Comparison of ENCODE assay signal across 21 cellular contexts in genomic region chr6:141264101-141264500, GRCh38.
DNase-seq lines count a peak whose midpoint lies in the region; ATAC-seq and TF ChIP-seq lines count a peak whose summit lies in the region.
"Had no signal": no experiment of that assay in that cellular context is flagged by ENCODE, and none has a peak within 500 bp of the region (broad histone marks: within the 10 kb centered on the region; RNA-seq: fewer than 3 reads in every experiment).

No MANE protein-coding gene starts in this region.

- H3K36me3 ChIP-seq in mammary epithelial cell (ENCODE audit: insufficient read depth, low read length): no peaks in the 10 kb centered on the region
- H3K36me3 ChIP-seq in mesenchymal stem cell (ENCODE audit: control insufficient read depth in 1 of 2, insufficient read depth in 2 of 2, low read depth in 1 of 2, low read length in 2 of 2): no peaks in the 10 kb centered on the region
- H3K36me3 ChIP-seq in uterus: no peaks in the 10 kb centered on the region
- H3K36me3 ChIP-seq in trophoblast cell (ENCODE audit: control insufficient read depth in 1 of 2, insufficient read depth in 2 of 2, low read length in 2 of 2): no peaks in the 10 kb centered on the region
- H3K36me3 ChIP-seq: Peyer's patch, right lobe of liver, upper lobe of right lung had no signal

- H4K8ac ChIP-seq in mesenchymal stem cell (ENCODE audit: low read length): no peak overlapping the region
- H4K8ac ChIP-seq in trophoblast cell (ENCODE audit: low read depth, low read length): no peak overlapping the region

- 97% methylated on average over 4 of the region's 4 CpGs for WGBS in mammary epithelial cell (ENCODE audit: low coverage, missing lambda C conversion rate)
- 91% methylated on average over 3 of the region's 4 CpGs for WGBS in mesenchymal stem cell
- WGBS in trophoblast cell (ENCODE audit: extremely low coverage, insufficient coverage, insufficient read length): no CpG with 5 or more reads among the region's 4 CpGs

- no peak overlapping the region for H3K4ac ChIP-seq in mesenchymal stem cell (ENCODE audit: low read depth in 1 of 2, low read length in 2 of 2)
- H3K4ac ChIP-seq in trophoblast cell (ENCODE audit: low read depth, low read length): no peak overlapping the region

- H2BK5ac ChIP-seq in mesenchymal stem cell (ENCODE audit: low read depth, low read length, poor library complexity, severe bottlenecking): no peak overlapping the region
- no peak overlapping the region for H2BK5ac ChIP-seq in trophoblast cell (ENCODE audit: low read depth, low read length, poor library complexity)

- H2BK12ac ChIP-seq in mesenchymal stem cell (ENCODE audit: low read length in 2 of 2): no peak overlapping the region
- no peak overlapping the region for H2BK12ac ChIP-seq in trophoblast cell (ENCODE audit: low read length)

- H2AK5ac ChIP-seq in mesenchymal stem cell (ENCODE audit: low read length, severe bottlenecking): no peak overlapping the region
- no peak overlapping the region for H2AK5ac ChIP-seq in trophoblast cell (ENCODE audit: low read length)

- no peak overlapping the region for H4K12ac ChIP-seq in trophoblast cell (ENCODE audit: low read depth, low read length)

- no peak overlapping the region for H2BK15ac ChIP-seq in mesenchymal stem cell (ENCODE audit: low read depth, poor library complexity, severe bottlenecking)

- no peak overlapping the region for H4K91ac ChIP-seq in mesenchymal stem cell (ENCODE audit: low read length)
- no peak overlapping the region for H4K91ac ChIP-seq in trophoblast cell (ENCODE audit: low read depth, low read length)

- no peak overlapping the region for H3K4me3 ChIP-seq in mammary epithelial cell (replicated peaks in 1 of 3; ENCODE audit: insufficient read depth in 1 of 3, low read depth in 2 of 3, low read length in 3 of 3)
- H3K4me3 ChIP-seq in mesenchymal stem cell (ENCODE audit: insufficient read depth in 1 of 2, low read depth in 1 of 2, low read length in 2 of 2): no peak overlapping the region
- no peak overlapping the region for H3K4me3 ChIP-seq in uterus
- H3K4me3 ChIP-seq in trophoblast cell (ENCODE audit: low read depth, low read length): no peak overlapping the region
- H3K4me3 ChIP-seq: Peyer's patch, right lobe of liver, upper lobe of right lung had no signal

- no peak overlapping the region for H3K4me3 Mint-ChIP-seq in stimulated activated naive CD8-positive, alpha-beta T cell treated with anti-CD3 and anti-CD28 coated beads, Interleukin-15, amount 100 ng/mL, for 72 hours

- no peak overlapping the region for H3K23ac ChIP-seq in mesenchymal stem cell (ENCODE audit: low read length in 2 of 2)
- no peak overlapping the region for H3K23ac ChIP-seq in trophoblast cell (ENCODE audit: low read length)

- H3K27me3 Mint-ChIP-seq in stimulated activated naive CD8-positive, alpha-beta T cell treated with anti-CD3 and anti-CD28 coated beads, Interleukin-15, amount 100 ng/mL, for 72 hours: no peaks in the 10 kb centered on the region

- no TSS peak for BruUV-seq in mammary epithelial cell (replicated peaks; lab: Mats Ljungman, UMichigan)

- no peaks in the 10 kb centered on the region for H4K20me1 ChIP-seq in mammary epithelial cell (ENCODE audit: insufficient read depth, low read length)

- ATAC-seq in stimulated activated naive CD8-positive, alpha-beta T cell treated with anti-CD3 and anti-CD28 coated beads, Interleukin-15, amount 100 ng/mL, for 72 hours: no peak
- ATAC-seq: right lobe of liver; stimulated activated naive CD8-positive, alpha-beta T cell treated with anti-CD3 and anti-CD28 coated beads, Interleukin-15, Interleukin-2, amounts not matched to agents 100 U/mL and 50 U/mL, for 24 hours; upper lobe of right lung had no signal

- H3K4me2 ChIP-seq in mammary epithelial cell (ENCODE audit: insufficient read depth, low read depth, low read length): no peak overlapping the region
- no peak overlapping the region for H3K4me2 ChIP-seq in mesenchymal stem cell (ENCODE audit: low read length, poor library complexity, severe bottlenecking)
- H3K4me2 ChIP-seq in trophoblast cell (ENCODE audit: low read length): no peak overlapping the region

- H2AFZ ChIP-seq in mammary epithelial cell (ENCODE audit: low read depth, low read length) (no peak overlapping the region), mesenchymal stem cell (ENCODE audit: low read depth, low read length) (no peak overlapping the region), trophoblast cell (ENCODE audit: insufficient read depth, low read length, poor library complexity) (no peak overlapping the region)

- H3K27ac ChIP-seq in mammary epithelial cell (ENCODE audit: insufficient read depth, low read depth, low read length): no peak overlapping the region
- H3K27ac ChIP-seq in mesenchymal stem cell (ENCODE audit: low read length, poor library complexity, severe bottlenecking): no peak overlapping the region
- no peak overlapping the region for H3K27ac ChIP-seq in uterus
- no peak overlapping the region for H3K27ac ChIP-seq in trophoblast cell (ENCODE audit: low read depth, low read length)
- H3K27ac ChIP-seq: Peyer's patch, right lobe of liver, upper lobe of right lung had no signal

- no peaks in the 10 kb centered on the region for H3K4me1 Mint-ChIP-seq in stimulated activated naive CD8-positive, alpha-beta T cell treated with anti-CD3 and anti-CD28 coated beads, Interleukin-15, amount 100 ng/mL, for 72 hours

- H3K18ac ChIP-seq in mesenchymal stem cell (ENCODE audit: low read depth in 1 of 2, low read length in 2 of 2) (no peak overlapping the region), trophoblast cell (ENCODE audit: low read length) (no peak overlapping the region)

- no peaks in the 10 kb centered on the region for H3K9me3 Mint-ChIP-seq in stimulated activated naive CD8-positive, alpha-beta T cell treated with anti-CD3 and anti-CD28 coated beads, Interleukin-15, amount 100 ng/mL, for 72 hours

- intact Hi-C loops in mammary epithelial cell (cut with micrococcal nuclease) (no loop called here), posterior cingulate gyrus (cut with DNase I) (no loop called here), uterus (cut with DNase I; ENCODE audit: low total_unique reads) (no loop called here)

- no peak overlapping the region for H3K14ac ChIP-seq in mesenchymal stem cell (ENCODE audit: low read length in 2 of 2)
- H3K14ac ChIP-seq in trophoblast cell (ENCODE audit: low read length): no peak overlapping the region

- H3K4me1 ChIP-seq in mammary epithelial cell (ENCODE audit: insufficient read depth, low read length) (no peaks in the 10 kb centered on the region), mesenchymal stem cell (ENCODE audit: control insufficient read depth, insufficient read depth, low read depth, low read length) (peaks cover 4% of the 10 kb centered on the region), uterus (no peaks in the 10 kb centered on the region), trophoblast cell (ENCODE audit: control insufficient read depth in 1 of 2, insufficient read depth in 2 of 2, low read length in 2 of 2) (no peaks in the 10 kb centered on the region)
- H3K4me1 ChIP-seq: Peyer's patch, upper lobe of right lung had no signal

- TF ChIP-seq CTCF in mammary epithelial cell (conservative IDR thresholded peaks at IDR 0.05 in 1 of 2, IDR thresholded peaks at IDR 0.05 in 1 of 2; ENCODE audit: extremely low read depth in 1 of 2, insufficient read depth in 1 of 2, low read depth in 1 of 2, low read length in 2 of 2): no peak
- TF ChIP-seq CTCF in uterus (IDR thresholded peaks at IDR 0.05): no peak

- H3K79me1 ChIP-seq in mesenchymal stem cell (replicated peaks; ENCODE audit: low read length, poor library complexity, severe bottlenecking): no peaks in the 10 kb centered on the region
- no peaks in the 10 kb centered on the region for H3K79me1 ChIP-seq in trophoblast cell (ENCODE audit: low read length)

- in situ Hi-C loops in mammary epithelial cell (cut with MboI; ENCODE audit: low sequenced_read_pairs in 2 of 2): no loop called here

- no peak for TF ChIP-seq POLR2A in uterus (IDR thresholded peaks at IDR 0.05)

- H3K27me3 ChIP-seq in mammary epithelial cell (ENCODE audit: insufficient read depth, low read length) (no peaks in the 10 kb centered on the region), mesenchymal stem cell (ENCODE audit: control insufficient read depth in 1 of 2, insufficient read depth in 1 of 2, low read length in 2 of 2) (no peaks in the 10 kb centered on the region), uterus (no peaks in the 10 kb centered on the region), trophoblast cell (ENCODE audit: insufficient read depth, low read length) (no peaks in the 10 kb centered on the region)
- H3K27me3 ChIP-seq: Peyer's patch, right lobe of liver, upper lobe of right lung had no signal

- H3K79me2 ChIP-seq in mammary epithelial cell (ENCODE audit: insufficient read depth, low read length) (no peaks in the 10 kb centered on the region), trophoblast cell (ENCODE audit: control insufficient read depth, insufficient read depth, low read length, poor library complexity) (no peaks in the 10 kb centered on the region)

- H3K9me3 ChIP-seq in mammary epithelial cell (replicated peaks; ENCODE audit: insufficient read depth, low read length): no peaks in the 10 kb centered on the region
- H3K9me3 ChIP-seq in mesenchymal stem cell (ENCODE audit: control insufficient read depth, low read length): no peaks in the 10 kb centered on the region
- no peaks in the 10 kb centered on the region for H3K9me3 ChIP-seq in uterus
- H3K9me3 ChIP-seq in trophoblast cell (ENCODE audit: insufficient read depth, low read depth, low read length): no peaks in the 10 kb centered on the region
- H3K9me3 ChIP-seq: Peyer's patch, right lobe of liver, upper lobe of right lung had no signal

- no peak overlapping the region for H2BK120ac ChIP-seq in mesenchymal stem cell (ENCODE audit: low read depth, low read length)
- no peak overlapping the region for H2BK120ac ChIP-seq in trophoblast cell (ENCODE audit: insufficient read depth, low read length, poor library complexity)

- H3K27ac Mint-ChIP-seq in stimulated activated naive CD8-positive, alpha-beta T cell treated with anti-CD3 and anti-CD28 coated beads, Interleukin-15, amount 100 ng/mL, for 72 hours: no peak overlapping the region

- H3K9ac ChIP-seq in mammary epithelial cell (ENCODE audit: insufficient read depth, low read length) (no peak overlapping the region), mesenchymal stem cell (ENCODE audit: low read length) (peak overlapping the region; percentile 50), trophoblast cell (ENCODE audit: low read length) (no peak overlapping the region)

- dilution Hi-C loops in mammary epithelial cell (cut with HindIII; ENCODE audit: low sequenced_read_pairs): no loop called here

- DNase-seq in DMS114 treated with DMSO at 0.1 percent for 48 hours (lab: John Stamatoyannopoulos, UW; ENCODE audit: unreplicated experiment) (peak; percentile 64), NCI-H460 (ENCODE audit: extremely low read depth, low read depth) (peak; percentile 72), mammary epithelial cell (peak; percentile 52), mesenchymal stem cell (no peak), posterior cingulate gyrus (no peak), uterus (no peak), trophoblast cell (no peak)
- no peak for DNase-seq in stimulated activated naive CD8-positive, alpha-beta T cell treated with anti-CD3 and anti-CD28 coated beads, Interleukin-15, amount 100 ng/mL, for 72 hours
- DNase-seq: activated CD4-positive, alpha-beta T cell treated with anti-CD3 and anti-CD28 coated beads for 4 hours; amniotic stem cell; cerebellar nuclear complex; effector memory CD4-positive, alpha-beta T cell; foreskin melanocyte; KBM-7; NCI-H1092 treated with DMSO at 0.1 percent for 48 hours; NCI-H2171 treated with DMSO at 0.1 percent for 48 hours; nucleus accumbens; Peyer's patch; right lobe of liver; stimulated activated naive CD8-positive, alpha-beta T cell treated with anti-CD3 and anti-CD28 coated beads, Interleukin-15, Interleukin-2, amounts not matched to agents 100 U/mL and 50 U/mL, for 24 hours; upper lobe of right lung had no signal

- CTCF ChIA-PET in mammary epithelial cell (lab: Charles Lee; ENCODE audit: low non-redundant PET): no interaction called here

Comparison
In these comparisons a context has a peak if more than half of its experiments do, and no peak if none do; other contexts are left out.
1. DNase-seq: peak in DMS114 treated with DMSO at 0.1 percent for 48 hours (single experiment), NCI-H460 (single experiment) and mammary epithelial cell (single experiment); none in mesenchymal stem cell (single experiment), posterior cingulate gyrus (0 of 10), uterus (0 of 2), stimulated activated naive CD8-positive, alpha-beta T cell treated with anti-CD3 and anti-CD28 coated beads, Interleukin-15, amount 100 ng/mL, for 72 hours (0 of 2) and trophoblast cell (0 of 2).